8 cellular contexts compared by ENCODE assay signal in genomic region chr18:3015203-3015590, GRCh38. TPM values are rescaled to one million over a fixed set of nuclear protein-coding genes. Genes with fewer than 3 reads are reported as not detected.
DNase-seq lines count a peak whose midpoint lies in the region; ATAC-seq, FAIRE-seq and TF ChIP-seq lines count a peak whose summit lies in the region.

No MANE protein-coding gene starts in this region.

- WGBS in smooth muscle cell (ENCODE audit: low lambda C conversion rate): 22% methylated on average over 4 of the region's 4 CpGs

- no peak for TF ChIP-seq CTCF in fibroblast of villous mesenchyme (IDR thresholded peaks at IDR 0.05; ENCODE audit: insufficient read depth, low read depth, low read length)
- TF ChIP-seq CTCF in smooth muscle cell (IDR thresholded peaks at IDR 0.05; ENCODE audit: borderline replicate concordance, insufficient read depth, poor library complexity, severe bottlenecking): no peak

- FAIRE-seq in GM19239 (lab: Jason Lieb, UNC) (peak; percentile 47), frontal cortex (lab: Jason Lieb, UNC) (no peak)

- peaks cover 23% of the 10 kb centered on the region for H3K79me2 ChIP-seq in smooth muscle cell (ENCODE audit: low read depth)

- ATAC-seq in HG03520 (IDR thresholded peaks at IDR 0.05; ENCODE audit: unreplicated experiment): no peak

- no peaks in the 10 kb centered on the region for H3K27me3 ChIP-seq in smooth muscle cell (ENCODE audit: low read depth)

- peak overlapping the region; percentile 27 for H3K27ac ChIP-seq in smooth muscle cell (ENCODE audit: low read depth)

- peaks cover 10% of the 10 kb centered on the region for H4K20me1 ChIP-seq in smooth muscle cell (ENCODE audit: low read depth)

- no peaks in the 10 kb centered on the region for H3K36me3 ChIP-seq in smooth muscle cell (ENCODE audit: low read depth)

- peak overlapping the region; percentile 21 for H3K9ac ChIP-seq in smooth muscle cell (ENCODE audit: low read depth)

- DNase-seq in GM19239 (ENCODE audit: insufficient read length, low spot score) (no peak), UCSD-AML1 (lab: John Stamatoyannopoulos, UW; ENCODE audit: unreplicated experiment) (peak; percentile 42), fibroblast of villous mesenchyme (ENCODE audit: low read depth) (peak; percentile 83), smooth muscle cell (lab: John Stamatoyannopoulos, UW; ENCODE audit: unreplicated experiment) (no peak), NOMO-1 (lab: John Stamatoyannopoulos, UW; ENCODE audit: unreplicated experiment in 2 of 2) (no peak), NCI-H146 (lab: John Stamatoyannopoulos, UW) (no peak), frontal cortex (ENCODE audit: low spot score in 2 of 2) (no peak)

- H3K4me3 ChIP-seq in fibroblast of villous mesenchyme (ENCODE audit: low read depth, low read length) (no peak overlapping the region), smooth muscle cell (no peak overlapping the region)

- peak overlapping the region; percentile 34 for H2AFZ ChIP-seq in smooth muscle cell (ENCODE audit: low read depth)

- peak overlapping the region; percentile 51 for H3K4me2 ChIP-seq in smooth muscle cell

- no peaks in the 10 kb centered on the region for H3F3A ChIP-seq in smooth muscle cell (ENCODE audit: low read depth)

- peaks cover 4% of the 10 kb centered on the region for H3K4me1 ChIP-seq in smooth muscle cell (ENCODE audit: low read depth)

- H3K9me3 ChIP-seq in smooth muscle cell (replicated peaks; ENCODE audit: low read depth): no peaks in the 10 kb centered on the region

RNA-seq across cellular contexts. Expression of gene LPIN2, which starts 2.3 kb away (rescaled TPM):
- 36.4 and 55.3 TPM in 2 replicates for total RNA-seq in fibroblast of villous mesenchyme
- total RNA-seq in smooth muscle cell: 17.9 and 20.0 TPM in 2 replicates
- polyA plus RNA-seq in smooth muscle cell: 12.4 and 15.4 TPM in 2 replicates
- total RNA-seq in frontal cortex: 28.5 TPM

Comparison
In these comparisons a context has a peak if more than half of its experiments do, and no peak if none do; other contexts are left out.
1. DNase-seq: peak in UCSD-AML1 (single experiment) and fibroblast of villous mesenchyme (single experiment); none in GM19239 (single experiment), smooth muscle cell (single experiment), NOMO-1 (0 of 2), NCI-H146 (single experiment) and frontal cortex (0 of 2).